15 cellular contexts compared by ENCODE assay signal in the genomic region with DNA sequence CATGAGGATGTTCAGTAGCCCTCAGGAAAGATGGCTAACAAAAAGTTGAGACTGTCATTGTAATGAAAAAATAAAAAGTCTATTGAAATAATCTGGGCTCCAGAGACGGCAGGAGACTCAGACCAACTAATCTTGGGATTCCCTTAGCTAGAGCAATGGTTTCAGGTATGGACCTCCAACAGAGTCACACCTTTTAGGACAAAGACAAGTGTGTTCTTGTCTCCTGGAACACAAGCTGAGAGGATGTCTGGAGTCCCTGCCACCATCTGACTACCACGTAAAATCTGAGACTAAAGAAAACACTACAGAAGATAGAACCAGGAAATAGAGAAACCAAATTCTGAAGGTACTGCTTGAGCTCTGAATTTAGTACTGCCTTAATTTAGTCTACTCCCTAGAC.
"Had no signal": no experiment of that assay in that cellular context is flagged by ENCODE, and none has a peak within 500 bp of the region (broad histone marks: within the 10 kb centered on the region; RNA-seq: fewer than 3 reads in every experiment).

No MANE protein-coding gene starts in this region.

- H3K27me3 ChIP-seq: heart left ventricle, neural progenitor cell, upper lobe of left lung had no signal

- H3K4me3 ChIP-seq: esophagus squamous epithelium, heart left ventricle, neural progenitor cell, upper lobe of left lung had no signal

- H3K27ac ChIP-seq: esophagus squamous epithelium, heart left ventricle, neural progenitor cell, upper lobe of left lung had no signal

- DNase-seq: activated CD4-positive, CD25-positive, alpha-beta regulatory T cell; activated effector memory CD4-positive, alpha-beta T cell treated with anti-CD3 and anti-CD28 coated beads, Interleukin-2, amount 50 U/mL, for 16 hours; activated T-cell treated with anti-CD3 and anti-CD28 coated beads, Interleukin-2, amount 50 U/mL, for 24 hours; amniotic stem cell; cerebellar nuclear complex; esophagus squamous epithelium; foreskin fibroblast; heart left ventricle; kidney glomerular epithelial cell; retina; stimulated activated CD4-positive, alpha-beta T cell treated with anti-CD3 and anti-CD28 coated beads, Interleukin-4, amount 100 ng/mL, for 1 hour; stimulated activated CD8-positive, alpha-beta memory T cell treated with anti-CD3 and anti-CD28 coated beads, Interleukin-4, amount 100 ng/mL, for 48 hours; upper lobe of left lung had no signal

- ATAC-seq: activated naive CD4-positive, alpha-beta T cell treated with anti-CD3 and anti-CD28 coated beads, Interleukin-2, amount 50 U/mL, for 72 hours; heart left ventricle had no signal

- H3K4me1 ChIP-seq: heart left ventricle, neural progenitor cell, upper lobe of left lung had no signal
